In genomic region chr1:39405358-39405757, GRCh38 we compare ENCODE assay signal across 14 cellular contexts.
A peak's percentile ranks its signal among the peaks of the same experiment; 100 is the strongest.
DNase-seq lines count a peak whose midpoint lies in the region; ATAC-seq, FAIRE-seq and TF ChIP-seq lines count a peak whose summit lies in the region.
"Had no signal": no experiment of that assay in that cellular context is flagged by ENCODE, and none has a peak within 500 bp of the region (broad histone marks: within the 10 kb centered on the region; RNA-seq: fewer than 3 reads in every experiment).

No MANE protein-coding gene starts in this region.

- no peaks in the 10 kb centered on the region for H3K27me3 ChIP-seq in naive thymus-derived CD4-positive, alpha-beta T cell (ENCODE audit: control insufficient read depth in 2 of 2, insufficient read depth in 2 of 2, low read length in 2 of 2)
- H3K27me3 ChIP-seq in pancreas = no peaks in the 10 kb centered on the region

- H3K4me1 ChIP-seq in A549 = peaks cover 45% of the 10 kb centered on the region
- peaks cover 16 to 23% of the 10 kb centered on the region in 2 donors for H3K4me1 ChIP-seq in naive thymus-derived CD4-positive, alpha-beta T cell (ENCODE audit: control insufficient read depth in 2 of 2, insufficient read depth in 2 of 2, low read length in 2 of 2)
- H3K4me1 ChIP-seq in pancreas = peaks cover 26 to 42% (median 35%) of the 10 kb centered on the region in 3 donors

- H3K4me3 ChIP-seq in A549 (no peak overlapping the region), pancreas (no peak overlapping the region)
- no peak overlapping the region for H3K4me3 ChIP-seq in naive thymus-derived CD4-positive, alpha-beta T cell (ENCODE audit: low read length)

- FAIRE-seq in A549 (lab: Jason Lieb, UNC) (no peak), pancreas (lab: Jason Lieb, UNC) (no peak)
- FAIRE-seq: frontal cortex had no signal

- H3K36me3 ChIP-seq in naive thymus-derived CD4-positive, alpha-beta T cell (ENCODE audit: control insufficient read depth in 2 of 3, insufficient read depth in 3 of 3, low read length in 3 of 3) = no peaks in the 10 kb centered on the region
- H3K36me3 ChIP-seq in pancreas = no peaks in the 10 kb centered on the region

- H3K4me2 ChIP-seq in A549 = peak overlapping the region; percentile 73

- CTCF ChIA-PET in A549 (lab: Yijun Ruan, JAX) (interaction anchor here (0.6 to 2.1 kb wide), 2 partner anchors 10 to 49 kb away, joined by 3 to 6 read pairs; no protein-coding TSS in a partner anchor), Calu3 (lab: Charles Lee) (interaction anchor here (0.9 to 1.5 kb wide), 3 partner anchors 11 to 27 kb away, joined by 3 to 7 read pairs (median 4); no protein-coding TSS in a partner anchor)
- CTCF ChIA-PET in naive thymus-derived CD4-positive, alpha-beta T cell (lab: Charles Lee) = no interaction called here

- ATAC-seq in A549 (no peak), pancreas (no peak), GM21529 (IDR thresholded peaks at IDR 0.05; ENCODE audit: unreplicated experiment) (no peak)
- no peak for ATAC-seq in central memory CD8-positive, alpha-beta T cell (replicated peaks; ENCODE audit: extremely low read depth, poor library complexity, severe bottlenecking)
- no peak for ATAC-seq in naive thymus-derived CD4-positive, alpha-beta T cell

- H3K9me3 ChIP-seq in A549 (no peaks in the 10 kb centered on the region), pancreas (no peaks in the 10 kb centered on the region)
- H3K9me3 ChIP-seq in naive thymus-derived CD4-positive, alpha-beta T cell (ENCODE audit: control insufficient read depth in 2 of 3, low read length in 3 of 3) = no peaks in the 10 kb centered on the region

- H3K27ac ChIP-seq in A549 (peak overlapping the region; percentile 39 to 97; a peak in 5 of 6 replicates), pancreas (peak overlapping the region in 2 of 4 donors; percentile 42 to 90)
- no peak overlapping the region for H3K27ac ChIP-seq in naive thymus-derived CD4-positive, alpha-beta T cell (ENCODE audit: low read depth, low read length)

- TF ChIP-seq CTCF in A549 (IDR thresholded peaks at IDR 0.05) (no peak), Calu3 (IDR thresholded peaks at IDR 0.05; ENCODE audit: unreplicated experiment) (no peak), pancreas (IDR thresholded peaks at IDR 0.05) (no peak)

- H3K27me3 Mint-ChIP-seq in Calu3 (ENCODE audit: unreplicated experiment) = no peaks in the 10 kb centered on the region
- no peaks in the 10 kb centered on the region for H3K27me3 Mint-ChIP-seq in central memory CD8-positive, alpha-beta T cell
- H3K27me3 Mint-ChIP-seq in naive thymus-derived CD4-positive, alpha-beta T cell = no peaks in the 10 kb centered on the region
- H3K27me3 Mint-ChIP-seq in activated naive CD8-positive, alpha-beta T cell treated with anti-CD3 and anti-CD28 coated beads for 36 hours = no peaks in the 10 kb centered on the region
- H3K27me3 Mint-ChIP-seq: activated naive CD8-positive, alpha-beta T cell treated with anti-CD3 and anti-CD28 coated beads, Interleukin-2, amount 10 ng/mL, durations not matched to agents 7 days and 5 days had no signal

- H3K9me3 Mint-ChIP-seq in Calu3 (ENCODE audit: low read depth, unreplicated experiment) = peaks cover 3% of the 10 kb centered on the region
- H3K9me3 Mint-ChIP-seq in central memory CD8-positive, alpha-beta T cell = no peaks in the 10 kb centered on the region
- H3K9me3 Mint-ChIP-seq in naive thymus-derived CD4-positive, alpha-beta T cell = no peaks in the 10 kb centered on the region
- H3K9me3 Mint-ChIP-seq in activated naive CD8-positive, alpha-beta T cell treated with anti-CD3 and anti-CD28 coated beads for 36 hours = no peaks in the 10 kb centered on the region
- H3K9me3 Mint-ChIP-seq: activated naive CD8-positive, alpha-beta T cell treated with anti-CD3 and anti-CD28 coated beads, Interleukin-2, amount 10 ng/mL, durations not matched to agents 7 days and 5 days had no signal

- peaks cover 58% of the 10 kb centered on the region for H3K4me1 Mint-ChIP-seq in Calu3 (ENCODE audit: low read depth, unreplicated experiment)
- H3K4me1 Mint-ChIP-seq in central memory CD8-positive, alpha-beta T cell = peaks cover 55% of the 10 kb centered on the region
- peaks cover 23 to 56% (median 49%) of the 10 kb centered on the region in 7 donors for H3K4me1 Mint-ChIP-seq in naive thymus-derived CD4-positive, alpha-beta T cell
- H3K4me1 Mint-ChIP-seq in activated naive CD8-positive, alpha-beta T cell treated with anti-CD3 and anti-CD28 coated beads for 36 hours = peaks cover 40% of the 10 kb centered on the region

- 65% methylated on average over 2 of the region's 2 CpGs for WGBS in A549 (ENCODE audit: missing lambda C conversion rate)
- 18 to 19% methylated on average over 2 of the region's 2 CpGs for whole genome bisulfite sequencing in pancreas, 2 donors

- peak overlapping the region; percentile 33 for H3K4me3 Mint-ChIP-seq in Calu3 (ENCODE audit: low read depth, unreplicated experiment)
- H3K4me3 Mint-ChIP-seq in central memory CD8-positive, alpha-beta T cell = no peak overlapping the region
- peak overlapping the region in 2 of 10 donors; percentile 16 to 25 for H3K4me3 Mint-ChIP-seq in naive thymus-derived CD4-positive, alpha-beta T cell
- H3K4me3 Mint-ChIP-seq in activated naive CD8-positive, alpha-beta T cell treated with anti-CD3 and anti-CD28 coated beads for 36 hours = no peak overlapping the region
- H3K4me3 Mint-ChIP-seq: activated naive CD8-positive, alpha-beta T cell treated with anti-CD3 and anti-CD28 coated beads, Interleukin-2, amount 10 ng/mL, durations not matched to agents 7 days and 5 days had no signal

- DNase-seq in A549 (ENCODE audit: low read depth in 1 of 2, low spot score in 1 of 2) (no peak), Calu3 (no peak), pancreas (no peak), OCI-M2 (lab: John Stamatoyannopoulos, UW; ENCODE audit: unreplicated experiment) (no peak)
- no peak for DNase-seq in central memory CD8-positive, alpha-beta T cell (ENCODE audit: low spot score in 2 of 2)
- DNase-seq in naive thymus-derived CD4-positive, alpha-beta T cell = no peak
- DNase-seq in activated naive CD8-positive, alpha-beta T cell treated with anti-CD3 and anti-CD28 coated beads for 36 hours = no peak
- DNase-seq: activated naive CD8-positive, alpha-beta T cell treated with anti-CD3 and anti-CD28 coated beads, Interleukin-2, amount 10 ng/mL, durations not matched to agents 7 days and 5 days; GF-D8; NCI-H1105 treated with DMSO at 0.1 percent for 48 hours; NCI-H524 treated with DMSO at 0.1 percent for 48 hours; stimulated activated CD8-positive, alpha-beta memory T cell treated with anti-CD3 and anti-CD28 coated beads, Interleukin-4, amount 100 ng/mL, for 48 hours had no signal

- POLR2A ChIA-PET in A549 (lab: Yijun Ruan, JAX) = no interaction called here
- POLR2A ChIA-PET in naive thymus-derived CD4-positive, alpha-beta T cell (lab: Charles Lee) = interaction anchor here (0.5 to 1.5 kb wide), 2 partner anchors 10 to 167 kb away, joined by 4 to 6 read pairs; no protein-coding TSS in a partner anchor

- no TSS peak for BruUV-seq in Calu3 (replicated peaks; lab: Mats Ljungman, UMichigan)

- intact Hi-C loops in Calu3 (cut with micrococcal nuclease; ENCODE audit: unreplicated experiment) = no loop called here
- intact Hi-C loops in naive thymus-derived CD4-positive, alpha-beta T cell (cut with micrococcal nuclease) = loop anchor here (10.0 kb wide), 2 partner anchors 381 to 531 kb away; partner anchors contain the start of genes MYCBP (in 1 of the 2) and NDUFS5 (in 1 of the 2)
- intact Hi-C loops in pancreas (cut with DNase I) = no loop called here

- H3K27ac Mint-ChIP-seq in Calu3 (ENCODE audit: unreplicated experiment) = peak overlapping the region; percentile 93
- H3K27ac Mint-ChIP-seq in central memory CD8-positive, alpha-beta T cell (ENCODE audit: low read depth) = peak overlapping the region; percentile 61
- peak overlapping the region in 7 of 9 donors; percentile 14 to 83 (median 64) for H3K27ac Mint-ChIP-seq in naive thymus-derived CD4-positive, alpha-beta T cell
- H3K27ac Mint-ChIP-seq in activated naive CD8-positive, alpha-beta T cell treated with anti-CD3 and anti-CD28 coated beads for 36 hours = no peak overlapping the region
- H3K27ac Mint-ChIP-seq: activated naive CD8-positive, alpha-beta T cell treated with anti-CD3 and anti-CD28 coated beads, Interleukin-2, amount 10 ng/mL, durations not matched to agents 7 days and 5 days had no signal

- TF ChIP-seq POLR2A in A549 (IDR thresholded peaks at IDR 0.05; ENCODE audit: low read length) = no peak

- no peak for TF ChIP-seq RAD21 in A549 (conservative IDR thresholded peaks at IDR 0.05 in 1 of 2, IDR thresholded peaks at IDR 0.05 in 1 of 2)

- TF ChIP-seq EP300 in A549 (IDR thresholded peaks at IDR 0.05) = no peak

- peaks cover 40% of the 10 kb centered on the region for H3K36me3 Mint-ChIP-seq in Calu3 (ENCODE audit: insufficient read depth, unreplicated experiment)
- peaks cover 13% of the 10 kb centered on the region for H3K36me3 Mint-ChIP-seq in central memory CD8-positive, alpha-beta T cell (ENCODE audit: insufficient read depth)
- H3K36me3 Mint-ChIP-seq in naive thymus-derived CD4-positive, alpha-beta T cell = peaks cover 0 to 14% (median 7%) of the 10 kb centered on the region in 5 donors
- peaks cover 3% of the 10 kb centered on the region for H3K36me3 Mint-ChIP-seq in activated naive CD8-positive, alpha-beta T cell treated with anti-CD3 and anti-CD28 coated beads for 36 hours

TF ChIP-seq in A549, 52 proteins besides CTCF, POLR2A, EP300 and RAD21 (continues in another document):
- TF ChIP-seq E2F6 (IDR thresholded peaks at IDR 0.05; ENCODE audit: borderline replicate concordance, low read depth) = no peak
- no peak for TF ChIP-seq RARB (CRISPR knock-in tag; IDR thresholded peaks at IDR 0.05)
- no peak for TF ChIP-seq SREBF2 (IDR thresholded peaks at IDR 0.05)
- no peak for TF ChIP-seq RNF2 (IDR thresholded peaks at IDR 0.05; ENCODE audit: borderline replicate concordance, low read depth)
- no peak for TF ChIP-seq USF2 (IDR thresholded peaks at IDR 0.05)
- TF ChIP-seq MAX (IDR thresholded peaks at IDR 0.05) = no peak
- no peak for TF ChIP-seq CBX8 (IDR thresholded peaks at IDR 0.05)

Comparison
In these comparisons a context has a peak if more than half of its experiments do, and no peak if none do; other contexts are left out.
1. intact Hi-C loops: an anchor here in naive thymus-derived CD4-positive, alpha-beta T cell (10.0 kb wide); none called in Calu3 and pancreas.